ENCODE assay signal across 16 cellular contexts in the genomic region with DNA sequence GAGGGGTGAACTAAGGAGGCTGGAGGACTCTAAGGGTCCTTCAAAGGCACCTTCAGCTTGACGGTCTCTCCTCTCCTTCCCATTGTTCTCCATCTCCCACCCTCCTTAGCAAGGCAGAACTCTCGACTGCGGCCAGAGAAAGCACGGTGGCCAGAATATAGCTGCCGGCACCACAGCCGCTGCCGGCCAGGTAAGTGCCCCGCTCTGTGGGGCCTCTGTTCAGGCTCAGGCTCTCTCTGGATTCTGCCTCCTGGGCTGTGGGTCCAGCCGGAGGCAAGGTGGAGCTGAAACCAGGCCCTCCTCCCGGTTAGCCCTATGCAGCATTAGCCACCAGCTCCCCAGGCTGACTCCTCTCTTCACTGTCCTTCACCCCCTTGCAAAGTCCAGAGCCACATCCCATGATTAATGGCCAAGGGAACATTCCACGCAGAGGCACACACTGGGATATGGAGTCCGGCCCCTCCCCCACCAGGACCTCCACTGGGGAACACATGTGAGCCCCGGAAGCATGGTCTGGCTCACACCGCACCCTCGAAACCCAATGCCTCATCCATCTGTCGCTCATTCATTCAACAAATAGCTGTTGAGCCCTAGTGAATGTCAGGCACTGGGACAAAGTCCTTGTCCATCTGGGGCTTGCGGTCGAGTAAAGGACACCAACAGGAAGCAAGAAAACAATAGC.
"Had no signal": no experiment of that assay in that cellular context is flagged by ENCODE, and none has a peak within 500 bp of the region (broad histone marks: within the 10 kb centered on the region; RNA-seq: fewer than 3 reads in every experiment).

No MANE protein-coding gene starts in this region.

- H3K27ac ChIP-seq: epithelial cell of prostate, gastrocnemius medialis, lower lobe of right lung, right atrium auricular region had no signal

- H3K36me3 ChIP-seq: gastrocnemius medialis, lower lobe of right lung, right atrium auricular region had no signal

- H3K4me3 ChIP-seq: coronary artery, gastrocnemius medialis, lower lobe of right lung, right atrium auricular region, smooth muscle cell had no signal

- H3K9me3 ChIP-seq: gastrocnemius medialis, lower lobe of right lung, right atrium auricular region had no signal

- ATAC-seq: activated CD8-positive, alpha-beta T cell treated with anti-CD3 and anti-CD28 coated beads, Interleukin-2, amount 10 ng/mL, durations not matched to agents 7 days and 5 days; gastrocnemius medialis; lower lobe of right lung; naive thymus-derived CD4-positive, alpha-beta T cell; stimulated activated effector memory CD8-positive, alpha-beta T cell treated with anti-CD3 and anti-CD28 coated beads, Interleukin-12 subunit alpha, Interleukin-12 subunit beta, amount 100 ng/mL, for 72 hours had no signal

- H3K27me3 ChIP-seq: gastrocnemius medialis, right atrium auricular region had no signal

- DNase-seq: activated CD4-positive, alpha-beta T cell treated with anti-CD3 and anti-CD28 coated beads for 4 hours; activated CD8-positive, alpha-beta memory T cell treated with anti-CD3 and anti-CD28 coated beads, Interleukin-2, amount 50 U/mL, for 48 hours; activated CD8-positive, alpha-beta T cell treated with anti-CD3 and anti-CD28 coated beads, Interleukin-2, amount 10 ng/mL, durations not matched to agents 7 days and 5 days; activated naive CD4-positive, alpha-beta T cell; caudate nucleus; effector memory CD4-positive, alpha-beta T cell; gastrocnemius medialis; naive thymus-derived CD4-positive, alpha-beta T cell; T-helper 9 cell; trophoblast cell had no signal
